In the genomic region with DNA sequence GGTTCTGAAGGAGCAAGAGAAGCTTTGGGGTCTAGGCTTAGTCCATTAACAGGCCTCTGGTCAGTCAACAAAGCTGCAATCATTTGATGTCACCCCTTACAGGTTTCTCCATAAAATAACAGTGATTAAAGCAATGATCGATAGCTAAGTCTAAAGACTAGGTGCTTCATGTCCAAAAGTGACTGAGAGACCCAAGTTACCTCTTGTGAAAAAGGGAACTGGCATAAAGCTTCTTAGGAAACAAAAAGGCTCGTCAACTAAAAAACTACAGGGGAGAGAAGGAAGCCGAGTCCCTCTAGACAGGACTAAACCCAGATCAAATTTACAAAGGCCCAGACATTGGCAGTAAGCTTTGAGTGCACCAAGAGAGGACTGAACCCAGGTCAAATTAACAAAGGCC, we compare ENCODE assay signal across 13 cellular contexts. TPM values are rescaled to one million over a fixed set of nuclear protein-coding genes. Genes with fewer than 3 reads are reported as not detected.
DNase-seq lines count a peak whose midpoint lies in the region; ATAC-seq and TF ChIP-seq lines count a peak whose summit lies in the region.
"Had no signal": no experiment of that assay in that cellular context is flagged by ENCODE, and none has a peak within 500 bp of the region (broad histone marks: within the 10 kb centered on the region; RNA-seq: fewer than 3 reads in every experiment).

No MANE protein-coding gene starts in this region.

- H3K27me3 ChIP-seq in HCT116 (ENCODE audit: insufficient read depth, low read length): no peaks in the 10 kb centered on the region
- H3K27me3 ChIP-seq: cardiac muscle cell had no signal

- no peak overlapping the region for H3K9ac ChIP-seq in HCT116 (ENCODE audit: low read length)

- peaks cover 87% of the 10 kb centered on the region for H3K79me2 ChIP-seq in HCT116 (ENCODE audit: insufficient read depth, low read length)

- H3K4me3 ChIP-seq in HCT116 (replicated peaks in 1 of 2; ENCODE audit: low read depth in 1 of 2, low read length in 2 of 2): no peak overlapping the region
- H3K4me3 ChIP-seq: cardiac muscle cell had no signal

- POLR2A ChIA-PET in HCT116 (lab: Charles Lee): no interaction called here
- POLR2A ChIA-PET in activated CD8-positive, alpha-beta T cell treated with anti-CD3 and anti-CD28 coated beads for 36 hours (lab: Charles Lee): interaction anchor here (0.7 to 1.0 kb wide), 4 partner anchors 9 to 124 kb away, joined by 3 read pairs; no protein-coding TSS in a partner anchor
- POLR2A ChIA-PET in GM10248 (lab: Yijun Ruan, JAX): no interaction called here
- POLR2A ChIA-PET in HEK293T (lab: Yijun Ruan, JAX): interaction anchor here (0.7 to 0.9 kb wide), 2 partner anchors 17 to 74 kb away, joined by 3 read pairs; no protein-coding TSS in a partner anchor

- H3K9me3 ChIP-seq in HCT116 (ENCODE audit: control insufficient read depth in 1 of 2, insufficient read depth in 1 of 2, low read depth in 1 of 2, low read length in 2 of 2): no peaks in the 10 kb centered on the region

- H3K9me3 Mint-ChIP-seq in activated CD4-positive, alpha-beta T cell treated with anti-CD3 and anti-CD28 coated beads, Interleukin-2, amount 10 ng/mL, durations not matched to agents 24 days and 14 days: no peaks in the 10 kb centered on the region
- H3K9me3 Mint-ChIP-seq in activated CD8-positive, alpha-beta T cell treated with anti-CD3 and anti-CD28 coated beads for 36 hours: no peaks in the 10 kb centered on the region
- no peaks in the 10 kb centered on the region for H3K9me3 Mint-ChIP-seq in natural killer cell treated with Interleukin-12 subunit alpha and Interleukin-12 subunit beta and Interleukin-15 and Interleukin-18, amount 100 ng/mL, for 72 hours

- no peaks in the 10 kb centered on the region for H3K27me3 Mint-ChIP-seq in activated CD4-positive, alpha-beta T cell treated with anti-CD3 and anti-CD28 coated beads, Interleukin-2, amount 10 ng/mL, durations not matched to agents 24 days and 14 days
- H3K27me3 Mint-ChIP-seq in activated CD8-positive, alpha-beta T cell treated with anti-CD3 and anti-CD28 coated beads for 36 hours: no peaks in the 10 kb centered on the region
- no peaks in the 10 kb centered on the region for H3K27me3 Mint-ChIP-seq in natural killer cell treated with Interleukin-12 subunit alpha and Interleukin-12 subunit beta and Interleukin-15 and Interleukin-18, amount 100 ng/mL, for 72 hours

- peaks cover 5% of the 10 kb centered on the region for H3K36me3 Mint-ChIP-seq in activated CD4-positive, alpha-beta T cell treated with anti-CD3 and anti-CD28 coated beads, Interleukin-2, amount 10 ng/mL, durations not matched to agents 24 days and 14 days (ENCODE audit: low read depth)
- peaks cover 2% of the 10 kb centered on the region for H3K36me3 Mint-ChIP-seq in activated CD8-positive, alpha-beta T cell treated with anti-CD3 and anti-CD28 coated beads for 36 hours (ENCODE audit: low read depth)
- no peaks in the 10 kb centered on the region for H3K36me3 Mint-ChIP-seq in natural killer cell treated with Interleukin-12 subunit alpha and Interleukin-12 subunit beta and Interleukin-15 and Interleukin-18, amount 100 ng/mL, for 72 hours

- H3K9me2 ChIP-seq in HCT116 (ENCODE audit: insufficient read depth): no peaks in the 10 kb centered on the region

- H3K4me2 ChIP-seq in HCT116 (ENCODE audit: low read length): no peak overlapping the region

- intact Hi-C loops in activated CD4-positive, alpha-beta T cell treated with anti-CD3 and anti-CD28 coated beads, Interleukin-2, amount 10 ng/mL, durations not matched to agents 24 days and 14 days (cut with micrococcal nuclease): no loop called here
- intact Hi-C loops in HCT116 (cut with micrococcal nuclease): no loop called here
- intact Hi-C loops in activated CD8-positive, alpha-beta T cell treated with anti-CD3 and anti-CD28 coated beads for 36 hours (cut with micrococcal nuclease): no loop called here

- peaks cover 2 to 4% of the 10 kb centered on the region in 2 experiments; a peak in 2 of 4 replicates for H3K36me3 ChIP-seq in HCT116 (ENCODE audit: control insufficient read depth in 1 of 2, insufficient read depth in 2 of 2, low read length in 2 of 2)
- H3K36me3 ChIP-seq: cardiac muscle cell had no signal

- no peak for TF ChIP-seq RAD21 in HCT116 (IDR thresholded peaks at IDR 0.05; ENCODE audit: low read depth)

- no peak overlapping the region for H3K27ac ChIP-seq in HCT116 (ENCODE audit: low read depth, low read length)
- H3K27ac ChIP-seq: cardiac muscle cell had no signal

- TF ChIP-seq CTCF in HCT116 (IDR thresholded peaks at IDR 0.05 in 2 of 3, conservative IDR thresholded peaks at IDR 0.05 in 1 of 3; ENCODE audit: borderline replicate concordance in 1 of 3, insufficient read depth in 1 of 3, low read depth in 2 of 3, low read length in 2 of 3): no peak
- TF ChIP-seq CTCF in activated CD8-positive, alpha-beta T cell treated with anti-CD3 and anti-CD28 coated beads for 36 hours (IDR thresholded peaks at IDR 0.05): no peak
- TF ChIP-seq CTCF in GM10248 (IDR thresholded peaks at IDR 0.05; ENCODE audit: control extremely low read depth, extremely low read depth, low read depth, missing control alignments): no peak

- ATAC-seq in HCT116 (no peak), HG03025 (IDR thresholded peaks at IDR 0.05; ENCODE audit: low FRiP score, unreplicated experiment) (no peak)
- no peak for ATAC-seq in activated CD8-positive, alpha-beta T cell treated with anti-CD3 and anti-CD28 coated beads for 36 hours
- no peak for ATAC-seq in natural killer cell treated with Interleukin-12 subunit alpha and Interleukin-12 subunit beta and Interleukin-15 and Interleukin-18, amount 100 ng/mL, for 72 hours
- ATAC-seq: esophagus mucosa had no signal

- H3K4me1 ChIP-seq in HCT116 (ENCODE audit: control insufficient read depth in 1 of 2, insufficient read depth in 2 of 2, low read length in 2 of 2): peaks cover 17 to 29% of the 10 kb centered on the region in 2 experiments

- H3K4me3 Mint-ChIP-seq in activated CD4-positive, alpha-beta T cell treated with anti-CD3 and anti-CD28 coated beads, Interleukin-2, amount 10 ng/mL, durations not matched to agents 24 days and 14 days: peak overlapping the region; percentile 14
- H3K4me3 Mint-ChIP-seq in activated CD8-positive, alpha-beta T cell treated with anti-CD3 and anti-CD28 coated beads for 36 hours: peak overlapping the region; percentile 7
- peak overlapping the region; percentile 40 for H3K4me3 Mint-ChIP-seq in natural killer cell treated with Interleukin-12 subunit alpha and Interleukin-12 subunit beta and Interleukin-15 and Interleukin-18, amount 100 ng/mL, for 72 hours

- TSS peak; percentile 21 for BruUV-seq in HCT116 (replicated peaks; lab: Mats Ljungman, UMichigan)

- H3K4me1 Mint-ChIP-seq in activated CD4-positive, alpha-beta T cell treated with anti-CD3 and anti-CD28 coated beads, Interleukin-2, amount 10 ng/mL, durations not matched to agents 24 days and 14 days: peaks cover 35% of the 10 kb centered on the region
- peaks cover 51% of the 10 kb centered on the region for H3K4me1 Mint-ChIP-seq in activated CD8-positive, alpha-beta T cell treated with anti-CD3 and anti-CD28 coated beads for 36 hours (ENCODE audit: low read depth)
- H3K4me1 Mint-ChIP-seq in natural killer cell treated with Interleukin-12 subunit alpha and Interleukin-12 subunit beta and Interleukin-15 and Interleukin-18, amount 100 ng/mL, for 72 hours (ENCODE audit: low read depth in 2 of 2): peaks cover 29 to 33% of the 10 kb centered on the region in 2 donors

- H4K20me1 ChIP-seq in HCT116 (ENCODE audit: insufficient read depth): peaks cover 13% of the 10 kb centered on the region; the same call in 1 of the 2 replicates

- CTCF ChIA-PET in HCT116 (lab: Charles Lee) (interaction anchor here (1.2 to 1.7 kb wide), 2 partner anchors 10 to 37 kb away, joined by 3 to 6 read pairs; no protein-coding TSS in a partner anchor), GM10248 (lab: Yijun Ruan, JAX) (interaction anchor here (0.8 to 1.8 kb wide), 5 partner anchors 10 to 74 kb away, joined by 3 to 4 read pairs (median 3); no protein-coding TSS in a partner anchor), HEK293T (lab: Yijun Ruan, JAX) (no interaction called here)
- CTCF ChIA-PET in activated CD8-positive, alpha-beta T cell treated with anti-CD3 and anti-CD28 coated beads for 36 hours (lab: Charles Lee): interaction anchor here (1.1 kb wide), 1 partner anchor 74 kb away, joined by 4 read pairs; no protein-coding TSS in a partner anchor

- H2AFZ ChIP-seq in HCT116 (ENCODE audit: low read depth, low read length, poor library complexity, severe bottlenecking): no peak overlapping the region

- no peak overlapping the region for H3K27ac Mint-ChIP-seq in activated CD4-positive, alpha-beta T cell treated with anti-CD3 and anti-CD28 coated beads, Interleukin-2, amount 10 ng/mL, durations not matched to agents 24 days and 14 days
- no peak overlapping the region for H3K27ac Mint-ChIP-seq in activated CD8-positive, alpha-beta T cell treated with anti-CD3 and anti-CD28 coated beads for 36 hours
- no peak overlapping the region for H3K27ac Mint-ChIP-seq in natural killer cell treated with Interleukin-12 subunit alpha and Interleukin-12 subunit beta and Interleukin-15 and Interleukin-18, amount 100 ng/mL, for 72 hours

- no peak for TF ChIP-seq POLR2A in HCT116 (IDR thresholded peaks at IDR 0.05; ENCODE audit: borderline replicate concordance, extremely low read depth, insufficient read depth, insufficient read length)

- no peak for DNase-seq in activated CD4-positive, alpha-beta T cell treated with anti-CD3 and anti-CD28 coated beads, Interleukin-2, amount 10 ng/mL, durations not matched to agents 24 days and 14 days
- no peak for DNase-seq in activated CD4-positive, alpha-beta T cell treated with anti-CD3 and anti-CD28 coated beads, Interleukin-2, amount 50 U/mL, for 48 hours
- no peak for DNase-seq in HCT116 (ENCODE audit: low read depth, low spot score)
- DNase-seq in activated CD8-positive, alpha-beta T cell treated with anti-CD3 and anti-CD28 coated beads for 36 hours: no peak
- no peak for DNase-seq in natural killer cell treated with Interleukin-12 subunit alpha and Interleukin-12 subunit beta and Interleukin-15 and Interleukin-18, amount 100 ng/mL, for 72 hours (ENCODE audit: low spot score)
- DNase-seq in GM10248 (ENCODE audit: extremely low spot score): no peak
- no peak for DNase-seq in HEK293T (ENCODE audit: extremely low spot score)
- DNase-seq: activated CD8-positive, alpha-beta memory T cell treated with anti-CD3 and anti-CD28 coated beads, Interleukin-2, amount 50 U/mL, for 4 hours; MM.1S; NCI-H774 had no signal

- RAD21 ChIA-PET in HCT116 (lab: Charles Lee; ENCODE audit: low non-redundant PET in 1 of 2, low total read pairs in 2 of 2, uncharacterized antibody in 2 of 2, unreplicated experiment in 2 of 2): no interaction called here

RNA-seq across cellular contexts. Expression of gene DCUN1D2, which starts 2.2 kb away (rescaled TPM):
- total RNA-seq in activated CD4-positive, alpha-beta T cell treated with anti-CD3 and anti-CD28 coated beads, Interleukin-2, amount 10 ng/mL, durations not matched to agents 24 days and 14 days: 21.4 and 29.9 TPM in 2 replicates
- 25.4 TPM for total RNA-seq in HCT116 (2021; ENCODE audit: unreplicated experiment)
- polyA plus RNA-seq in HCT116 (2012): 9.2 and 11.2 TPM in 2 replicates
- 10 to 100 TPM; 13.4 to 14.7 TPM for total RNA-seq in activated CD8-positive, alpha-beta T cell treated with anti-CD3 and anti-CD28 coated beads for 36 hours
- 10 to 100 TPM; 22.9 to 40.7 TPM for total RNA-seq in natural killer cell treated with Interleukin-12 subunit alpha and Interleukin-12 subunit beta and Interleukin-15 and Interleukin-18, amount 100 ng/mL, for 72 hours

RNA-seq across cellular contexts. Expression of gene ADPRHL1, which starts 35.0 kb away (rescaled TPM):
- 0.62 and 0.86 TPM in 2 replicates for total RNA-seq in activated CD4-positive, alpha-beta T cell treated with anti-CD3 and anti-CD28 coated beads, Interleukin-2, amount 10 ng/mL, durations not matched to agents 24 days and 14 days
- total RNA-seq in HCT116 (2021; ENCODE audit: unreplicated experiment): 12.6 TPM
- 11.4 and 11.8 TPM in 2 replicates for polyA plus RNA-seq in HCT116 (2012)
- under 1 TPM; 0.23 to 0.36 TPM for total RNA-seq in activated CD8-positive, alpha-beta T cell treated with anti-CD3 and anti-CD28 coated beads for 36 hours
- total RNA-seq in natural killer cell treated with Interleukin-12 subunit alpha and Interleukin-12 subunit beta and Interleukin-15 and Interleukin-18, amount 100 ng/mL, for 72 hours: 1 to 10 TPM; 1.8 to 1.9 TPM

Comparison
In these comparisons a context has a peak if more than half of its experiments do, and no peak if none do; other contexts are left out.
1. POLR2A ChIA-PET loops: an anchor here in activated CD8-positive, alpha-beta T cell treated with anti-CD3 and anti-CD28 coated beads for 36 hours (0.7 to 1.0 kb wide) and HEK293T (0.7 to 0.9 kb wide); none called in HCT116 and GM10248.